ENCODE assay signal across 12 cellular contexts in genomic region chr10:5234106-5234877, GRCh38. TPM values are rescaled to one million over a fixed set of nuclear protein-coding genes. Genes with fewer than 3 reads are reported as not detected.
DNase-seq lines count a peak whose midpoint lies in the region; ATAC-seq and TF ChIP-seq lines count a peak whose summit lies in the region.
"Had no signal": no experiment of that assay in that cellular context is flagged by ENCODE, and none has a peak within 500 bp of the region (broad histone marks: within the 10 kb centered on the region; RNA-seq: fewer than 3 reads in every experiment).

No MANE protein-coding gene starts in this region.

- H3K4me1 Mint-ChIP-seq in glutamatergic neuron (ENCODE audit: low read depth, unreplicated experiment), result no peaks in the 10 kb centered on the region
- H3K4me1 Mint-ChIP-seq in chondrocyte (ENCODE audit: low read depth), result no peaks in the 10 kb centered on the region
- H3K4me1 Mint-ChIP-seq: brain had no signal

- peak overlapping the region; percentile 35 to 41 for H3K4me3 ChIP-seq in neutrophil (ENCODE audit: low read depth in 1 of 2, low read length in 1 of 2)

- H3K27me3 ChIP-seq in neutrophil, result no peaks in the 10 kb centered on the region

- DNase-seq in GF-D8 (lab: John Stamatoyannopoulos, UW) (peak; percentile 93), NCI-H524 (lab: John Stamatoyannopoulos, UW) (peak; percentile 8 to 60), dermis microvascular lymphatic vessel endothelial cell (ENCODE audit: low read depth in 2 of 2) (peak; percentile 37 to 42), glutamatergic neuron (no peak), NCI-H1105 (lab: John Stamatoyannopoulos, UW) (no peak), chondrocyte (ENCODE audit: low spot score) (no peak)
- DNase-seq: NCI-H146 had no signal

- peaks cover 22 to 24% of the 10 kb centered on the region in 2 experiments for H3K4me1 ChIP-seq in neutrophil (ENCODE audit: control insufficient read depth in 1 of 2, insufficient read depth in 1 of 2, low read depth in 1 of 2, low read length in 1 of 2)

- no peak overlapping the region for H3K27ac Mint-ChIP-seq in glutamatergic neuron (ENCODE audit: unreplicated experiment)
- no peak overlapping the region for H3K27ac Mint-ChIP-seq in chondrocyte (ENCODE audit: unreplicated experiment)
- H3K27ac Mint-ChIP-seq: brain had no signal

- H3K36me3 Mint-ChIP-seq in glutamatergic neuron (ENCODE audit: unreplicated experiment) (peaks cover 14% of the 10 kb centered on the region), chondrocyte (ENCODE audit: low read depth) (peaks cover 4% of the 10 kb centered on the region)
- H3K36me3 Mint-ChIP-seq: brain had no signal

- peaks cover 3% of the 10 kb centered on the region for H3K27me3 Mint-ChIP-seq in glutamatergic neuron (ENCODE audit: unreplicated experiment)
- peaks cover 9% of the 10 kb centered on the region for H3K27me3 Mint-ChIP-seq in chondrocyte (ENCODE audit: low read depth)

- no peak for ATAC-seq in GM21515 (IDR thresholded peaks at IDR 0.05; ENCODE audit: unreplicated experiment)

- peak overlapping the region; percentile 84 for H3K27ac ChIP-seq in neutrophil

- no peaks in the 10 kb centered on the region for H3K9me3 ChIP-seq in neutrophil

- peaks cover 4% of the 10 kb centered on the region for H3K9me3 Mint-ChIP-seq in glutamatergic neuron (ENCODE audit: unreplicated experiment)
- H3K9me3 Mint-ChIP-seq in chondrocyte (ENCODE audit: low read depth), result peaks cover 24% of the 10 kb centered on the region

- TF ChIP-seq CTCF in neutrophil (IDR thresholded peaks at IDR 0.05), result no peak
- TF ChIP-seq CTCF in glutamatergic neuron (IDR thresholded peaks at IDR 0.05; ENCODE audit: partially characterized antibody, unreplicated experiment), result no peak
- TF ChIP-seq CTCF in chondrocyte (IDR thresholded peaks at IDR 0.05), result no peak

- H3K4me3 Mint-ChIP-seq in glutamatergic neuron (ENCODE audit: unreplicated experiment), result no peak overlapping the region
- no peak overlapping the region for H3K4me3 Mint-ChIP-seq in chondrocyte (ENCODE audit: unreplicated experiment)
- H3K4me3 Mint-ChIP-seq: brain had no signal

- H3K36me3 ChIP-seq in neutrophil, result no peaks in the 10 kb centered on the region

RNA-seq across cellular contexts. Expression of gene AKR1C4, which starts 37.7 kb away (rescaled TPM):
- total RNA-seq in dermis microvascular lymphatic vessel endothelial cell (0.13 TPM in 1 of 2 replicates, not detected in the other), glutamatergic neuron (ENCODE audit: unreplicated experiment) (not detected), chondrocyte (not detected in 3 replicates)
- total RNA-seq: H1, lower leg skin had no signal

RNA-seq across cellular contexts. Expression of gene AKR1C8, which starts 49.3 kb away (rescaled TPM):
- total RNA-seq in dermis microvascular lymphatic vessel endothelial cell, result not detected in 2 replicates
- total RNA-seq in glutamatergic neuron (ENCODE audit: unreplicated experiment), result not detected
- total RNA-seq in chondrocyte, result not detected in 3 replicates
- total RNA-seq: H1, lower leg skin had no signal

Comparison
In these comparisons a context has a peak if more than half of its experiments do, and no peak if none do; other contexts are left out.
1. DNase-seq: peak in GF-D8 (single experiment), NCI-H524 (2 of 2) and dermis microvascular lymphatic vessel endothelial cell (2 of 2); none in glutamatergic neuron (single experiment), NCI-H1105 (single experiment) and chondrocyte (single experiment).